Comparison of ENCODE assay signal across 20 cellular contexts in genomic region chr5:155625897-155626543, GRCh38.
"Had no signal": no experiment of that assay in that cellular context is flagged by ENCODE, and none has a peak within 500 bp of the region (broad histone marks: within the 10 kb centered on the region; RNA-seq: fewer than 3 reads in every experiment).

No MANE protein-coding gene starts in this region.

- H3K9me3 ChIP-seq: MG63, SK-N-SH had no signal

- H3K27ac ChIP-seq: RWPE1 had no signal

- H3K27me3 ChIP-seq: MG63 had no signal

- H3K9ac ChIP-seq: SK-N-SH had no signal

- DNase-seq: MG63, NCI-H1092, NCI-H1105 treated with DMSO at 0.1 percent for 48 hours, NCI-H1417 treated with DMSO at 0.1 percent for 48 hours, NCI-H146, NCI-H1694 treated with DMSO at 0.1 percent for 48 hours, NCI-H1930, NCI-H2081, NCI-H2107, NCI-H2227 treated with DMSO at 0.1 percent for 48 hours, NCI-H524, NCI-H69, NCI-H774, PC-3, SHP77, SK-N-SH, SW 1271 had no signal

- H3K36me3 ChIP-seq: MG63 had no signal

- ATAC-seq: K562, Panc1, PC-3 had no signal

- H3K4me3 ChIP-seq: K562, MG63 had no signal
